18 cellular contexts compared by ENCODE assay signal in genomic region chr3:81442758-81443456, GRCh38.
"Had no signal": no experiment of that assay in that cellular context is flagged by ENCODE, and none has a peak within 500 bp of the region (broad histone marks: within the 10 kb centered on the region; RNA-seq: fewer than 3 reads in every experiment).

No MANE protein-coding gene starts in this region.

- H3K27ac Mint-ChIP-seq: activated B cell treated with CpG ODN at 0.5 μM for 24 hours; activated CD4-positive, alpha-beta T cell treated with anti-CD3 and anti-CD28 coated beads, Interleukin-2, amount 10 ng/mL, durations not matched to agents 24 days and 14 days; activated naive CD8-positive, alpha-beta T cell; naive thymus-derived CD8-positive, alpha-beta T cell; T-helper 17 cell had no signal

- DNase-seq: activated B cell treated with CpG ODN at 0.5 μM for 24 hours; activated CD4-positive, alpha-beta T cell treated with anti-CD3 and anti-CD28 coated beads, Interleukin-2, amount 10 ng/mL, durations not matched to agents 24 days and 14 days; activated gamma-delta T cell treated with Interleukin-2 at 50 U/mL for 16 hours; amygdala; brain microvascular endothelial cell; erythroblast; left colon; mammary epithelial cell; naive thymus-derived CD8-positive, alpha-beta T cell; stimulated activated CD4-positive, alpha-beta T cell treated with anti-CD3 and anti-CD28 coated beads, Interleukin-4, amount 100 ng/mL, for 24 hours; stimulated activated naive CD4-positive, alpha-beta T cell; substantia nigra; T-helper 17 cell; upper lobe of left lung had no signal

- H3K4me3 Mint-ChIP-seq: activated B cell treated with CpG ODN at 0.5 μM for 24 hours; activated CD4-positive, alpha-beta T cell treated with anti-CD3 and anti-CD28 coated beads, Interleukin-2, amount 10 ng/mL, durations not matched to agents 24 days and 14 days; activated naive CD8-positive, alpha-beta T cell; naive thymus-derived CD8-positive, alpha-beta T cell; T-helper 17 cell had no signal

- H3K4me3 ChIP-seq: gastroesophageal sphincter, skin epidermis, upper lobe of left lung had no signal

- H3K36me3 Mint-ChIP-seq: activated naive CD8-positive, alpha-beta T cell; naive thymus-derived CD8-positive, alpha-beta T cell had no signal

- H3K9me3 Mint-ChIP-seq: activated B cell treated with CpG ODN at 0.5 μM for 24 hours; activated CD4-positive, alpha-beta T cell treated with anti-CD3 and anti-CD28 coated beads, Interleukin-2, amount 10 ng/mL, durations not matched to agents 24 days and 14 days had no signal

- H3K27ac ChIP-seq: brain microvascular endothelial cell, gastroesophageal sphincter, neutrophil, upper lobe of left lung had no signal

- H3K36me3 ChIP-seq: brain microvascular endothelial cell, gastroesophageal sphincter, neutrophil, upper lobe of left lung had no signal

- H3K9me3 ChIP-seq: gastroesophageal sphincter, neutrophil, upper lobe of left lung had no signal

- H3K4me1 Mint-ChIP-seq: activated B cell treated with CpG ODN at 0.5 μM for 24 hours; activated CD4-positive, alpha-beta T cell treated with anti-CD3 and anti-CD28 coated beads, Interleukin-2, amount 10 ng/mL, durations not matched to agents 24 days and 14 days; naive thymus-derived CD8-positive, alpha-beta T cell; T-helper 17 cell had no signal

- H3K27me3 Mint-ChIP-seq: activated B cell treated with CpG ODN at 0.5 μM for 24 hours; activated CD4-positive, alpha-beta T cell treated with anti-CD3 and anti-CD28 coated beads, Interleukin-2, amount 10 ng/mL, durations not matched to agents 24 days and 14 days; T-helper 17 cell had no signal

- H3K27me3 ChIP-seq: brain microvascular endothelial cell, gastroesophageal sphincter, neutrophil, upper lobe of left lung had no signal
